In genomic region chr7:129431911-129432643, GRCh38 we compare ENCODE assay signal across 9 cellular contexts.
"Had no signal": no experiment of that assay in that cellular context is flagged by ENCODE, and none has a peak within 500 bp of the region (broad histone marks: within the 10 kb centered on the region; RNA-seq: fewer than 3 reads in every experiment).

No MANE protein-coding gene starts in this region.

- ATAC-seq: activated CD8-positive, alpha-beta T cell treated with anti-CD3 and anti-CD28 coated beads, Interleukin-2, amount 10 ng/mL, durations not matched to agents 7 days and 5 days; gastroesophageal sphincter; T-cell; WTC11 had no signal

- DNase-seq: activated CD4-positive, alpha-beta T cell treated with anti-CD3 and anti-CD28 coated beads for 48 hours; activated CD8-positive, alpha-beta memory T cell treated with anti-CD3 and anti-CD28 coated beads, Interleukin-2, amount 50 U/mL, for 48 hours; activated CD8-positive, alpha-beta T cell treated with anti-CD3 and anti-CD28 coated beads, Interleukin-2, amount 10 ng/mL, durations not matched to agents 7 days and 5 days; esophagus squamous epithelium; ovary; stimulated activated CD4-positive, alpha-beta T cell treated with anti-CD3 and anti-CD28 coated beads, Interleukin-4, amount 100 ng/mL, for 4 hours; T-cell had no signal
